Comparison of ENCODE assay signal across 14 cellular contexts in genomic region chr16:46828292-46828691, GRCh38. TPM values are rescaled to one million over a fixed set of nuclear protein-coding genes. Genes with fewer than 3 reads are reported as not detected.
DNase-seq lines count a peak whose midpoint lies in the region; ATAC-seq and TF ChIP-seq lines count a peak whose summit lies in the region.
"Had no signal": no experiment of that assay in that cellular context is flagged by ENCODE, and none has a peak within 500 bp of the region (broad histone marks: within the 10 kb centered on the region; RNA-seq: fewer than 3 reads in every experiment).

No MANE protein-coding gene starts in this region.

- H3K27ac ChIP-seq in IMR-90 (ENCODE audit: insufficient read depth, low read length) (no peak overlapping the region), VCaP (peak overlapping the region; percentile 79; the same call in 1 of the 2 replicates)
- H3K27ac ChIP-seq: pancreas, stomach had no signal

- H3K4me3 ChIP-seq in IMR-90 (ENCODE audit: insufficient read depth, low read depth, low read length): no peak overlapping the region
- H3K4me3 ChIP-seq: pancreas, stomach had no signal

- H3K9me3 Mint-ChIP-seq in activated T-cell treated with anti-CD3 and anti-CD28 coated beads, Interleukin-2, amount 50 U/mL, for 72 hours: no peaks in the 10 kb centered on the region
- H3K9me3 Mint-ChIP-seq in progenitor cell of endocrine pancreas (ENCODE audit: low read depth): no peaks in the 10 kb centered on the region
- H3K9me3 Mint-ChIP-seq: dendritic cell treated with granulocyte-macrophage colony-stimulating factor and Interleukin-4, amounts not matched to agents 40 ng/mL and 50 ng/mL, for 4 days had no signal

- in situ Hi-C loops in IMR-90 (cut with MboI; ENCODE audit: low sequenced_read_pairs): no loop called here

- no peak overlapping the region for H2AFZ ChIP-seq in IMR-90 (replicated peaks; ENCODE audit: low read length, poor library complexity)

- H4K5ac ChIP-seq in IMR-90 (ENCODE audit: low read depth, low read length): peak overlapping the region; percentile 55; the same call in 1 of the 2 replicates

- no peaks in the 10 kb centered on the region for H3K27me3 ChIP-seq in IMR-90 (ENCODE audit: control insufficient read depth, insufficient read depth, low read length)
- H3K27me3 ChIP-seq: pancreas, stomach had no signal

- no peak overlapping the region for H2AK9ac ChIP-seq in IMR-90 (replicated peaks; ENCODE audit: low read depth, low read length, poor library complexity)

- peak overlapping the region; percentile 28; the same call in 1 of the 2 replicates for H2BK120ac ChIP-seq in IMR-90 (ENCODE audit: low read depth, low read length)

- intact Hi-C loops in IMR-90 (cut with micrococcal nuclease): no loop called here

- BruUV-seq in IMR-90 (replicated peaks; lab: Mats Ljungman, UMichigan): no TSS peak

- H3K9ac ChIP-seq in IMR-90 (ENCODE audit: low read depth, low read length): no peak overlapping the region

- dilution Hi-C loops in IMR-90 (cut with HindIII; ENCODE audit: low sequenced_read_pairs, unreplicated experiment): no loop called here

- H2BK5ac ChIP-seq in IMR-90 (ENCODE audit: low read depth, low read length, poor library complexity, severe bottlenecking): peak overlapping the region; percentile 96

- H3K4me1 ChIP-seq in IMR-90 (ENCODE audit: control insufficient read depth, insufficient read depth, low read length): peaks cover 10% of the 10 kb centered on the region

- H3K4ac ChIP-seq in IMR-90 (ENCODE audit: low read depth, low read length): peak overlapping the region; percentile 67; the same call in 1 of the 2 replicates

- H4K91ac ChIP-seq in IMR-90 (ENCODE audit: insufficient read depth, low read depth, low read length): no peak overlapping the region

- H3K14ac ChIP-seq in IMR-90 (replicated peaks; ENCODE audit: low read depth, low read length): 0 out of 2 replicates have a peak overlapping the region, but pooled peaks have one; percentile 33

- H3K36me3 ChIP-seq in IMR-90 (ENCODE audit: control insufficient read depth, insufficient read depth, low read length): no peaks in the 10 kb centered on the region; the same call in 1 of the 2 replicates
- H3K36me3 ChIP-seq: pancreas, stomach had no signal

- H4K20me1 ChIP-seq in IMR-90 (ENCODE audit: insufficient read depth, low read length): no peaks in the 10 kb centered on the region

- H3K9me3 ChIP-seq in IMR-90 (ENCODE audit: control insufficient read depth, insufficient read depth, low read length): no peaks in the 10 kb centered on the region
- H3K9me3 ChIP-seq: pancreas, stomach had no signal

- H2BK20ac ChIP-seq in IMR-90 (ENCODE audit: low read depth, low read length): peak overlapping the region; percentile 23; the same call in 1 of the 2 replicates

- 0 out of 2 replicates have a peak overlapping the region, but pooled peaks have one; percentile 86 for H3K23ac ChIP-seq in IMR-90 (ENCODE audit: low read depth, low read length)

- H2AK5ac ChIP-seq in IMR-90 (ENCODE audit: low read depth, low read length): no peak overlapping the region

- H3K79me1 ChIP-seq in IMR-90 (ENCODE audit: low read depth in 1 of 2, low read length in 2 of 2): peaks cover 0 to 10% of the 10 kb centered on the region in 2 experiments; a peak in 2 of 4 replicates

- no peak for DNase-seq in activated T-cell treated with anti-CD3 and anti-CD28 coated beads, Interleukin-2, amount 50 U/mL, for 72 hours
- no peak for DNase-seq in activated T-cell treated with anti-CD3 and anti-CD28 coated beads, Interleukin-2, amount 50 U/mL, for 1 hour
- DNase-seq in IMR-90 (no peak), progenitor cell of endocrine pancreas (ENCODE audit: low spot score, unreplicated experiment) (no peak), HK-2 (ENCODE audit: unreplicated experiment) (no peak)
- no peak for DNase-seq in activated CD4-positive, CD25-positive, alpha-beta regulatory T cell treated with anti-CD3 and anti-CD28 coated beads, Interleukin-2, amount 50 U/mL, for 72 hours
- DNase-seq: anterior cingulate cortex, head of caudate nucleus, pancreas, SHP77, stomach had no signal

- peak overlapping the region; percentile 57; the same call in 1 of the 2 replicates for H3K18ac ChIP-seq in IMR-90 (ENCODE audit: low read depth, low read length)

- H3K27ac Mint-ChIP-seq in activated T-cell treated with anti-CD3 and anti-CD28 coated beads, Interleukin-2, amount 50 U/mL, for 72 hours: peak overlapping the region; percentile 75
- H3K27ac Mint-ChIP-seq in progenitor cell of endocrine pancreas: no peak overlapping the region

- H3K9me1 ChIP-seq in IMR-90 (ENCODE audit: insufficient read depth, low read length): no peaks in the 10 kb centered on the region

- H3K4me3 Mint-ChIP-seq in activated T-cell treated with anti-CD3 and anti-CD28 coated beads, Interleukin-2, amount 50 U/mL, for 72 hours: peak overlapping the region; percentile 75 to 100
- H3K4me3 Mint-ChIP-seq in progenitor cell of endocrine pancreas (ENCODE audit: low read depth): peak overlapping the region; percentile 33
- H3K4me3 Mint-ChIP-seq: dendritic cell treated with granulocyte-macrophage colony-stimulating factor and Interleukin-4, amounts not matched to agents 40 ng/mL and 50 ng/mL, for 4 days had no signal

- no peak for ATAC-seq in activated T-cell treated with anti-CD3 and anti-CD28 coated beads, Interleukin-2, amount 50 U/mL, for 72 hours (replicated peaks in 1 of 2)
- ATAC-seq in IMR-90 (ENCODE audit: low read depth): no peak
- ATAC-seq in HG03439 (IDR thresholded peaks at IDR 0.05; ENCODE audit: unreplicated experiment): no peak
- ATAC-seq: pancreas had no signal

- TF ChIP-seq RAD21 in IMR-90 (IDR thresholded peaks at IDR 0.05; ENCODE audit: low read length): no peak

- H4K8ac ChIP-seq in IMR-90 (ENCODE audit: low read depth in 2 of 2, low read length in 2 of 2): peak overlapping the region in 1 of 2 experiments; percentile 47; a peak in 1 of 4 replicates

- peak overlapping the region; percentile 57; the same call in 1 of the 2 replicates for H3K4me2 ChIP-seq in IMR-90 (ENCODE audit: low read depth, low read length)

- POLR2A ChIA-PET in IMR-90 (lab: Charles Lee; ENCODE audit: unreplicated experiment): no interaction called here

- TF ChIP-seq CTCF in IMR-90 (conservative IDR thresholded peaks at IDR 0.05; ENCODE audit: low read depth, low read length): no peak
- TF ChIP-seq CTCF in VCaP (conservative IDR thresholded peaks at IDR 0.05): no peak
- no peak for TF ChIP-seq CTCF in progenitor cell of endocrine pancreas (IDR thresholded peaks at IDR 0.05; ENCODE audit: unreplicated experiment)

- peaks cover 9 to 10% of the 10 kb centered on the region in 2 donors for H3K36me3 Mint-ChIP-seq in activated T-cell treated with anti-CD3 and anti-CD28 coated beads, Interleukin-2, amount 50 U/mL, for 72 hours (ENCODE audit: insufficient read depth in 2 of 2)
- peaks cover 3% of the 10 kb centered on the region for H3K36me3 Mint-ChIP-seq in progenitor cell of endocrine pancreas (ENCODE audit: insufficient read depth)

- TF ChIP-seq POLR2A in IMR-90 (IDR thresholded peaks at IDR 0.05; ENCODE audit: low read depth, low read length): no peak

- CTCF ChIA-PET in IMR-90 (lab: Yijun Ruan, JAX): interaction anchor here (0.5 to 0.8 kb wide), 3 partner anchors 12 to 137 kb away, joined by 3 read pairs; no protein-coding TSS in a partner anchor

- no peak overlapping the region for H2BK15ac ChIP-seq in IMR-90 (ENCODE audit: low read depth, low read length)

- H3K27me3 Mint-ChIP-seq in activated T-cell treated with anti-CD3 and anti-CD28 coated beads, Interleukin-2, amount 50 U/mL, for 72 hours (ENCODE audit: low read depth): peaks cover 4% of the 10 kb centered on the region
- peaks cover 3% of the 10 kb centered on the region for H3K27me3 Mint-ChIP-seq in progenitor cell of endocrine pancreas
- H3K27me3 Mint-ChIP-seq: dendritic cell treated with granulocyte-macrophage colony-stimulating factor and Interleukin-4, amounts not matched to agents 40 ng/mL and 50 ng/mL, for 4 days had no signal

- no peak overlapping the region for H3K56ac ChIP-seq in IMR-90 (ENCODE audit: extremely low read depth, insufficient read depth, low read length)

- H3K4me1 Mint-ChIP-seq in activated T-cell treated with anti-CD3 and anti-CD28 coated beads, Interleukin-2, amount 50 U/mL, for 72 hours (ENCODE audit: low read depth): peaks cover 51% of the 10 kb centered on the region
- H3K4me1 Mint-ChIP-seq in progenitor cell of endocrine pancreas (ENCODE audit: low read depth): peaks cover 30% of the 10 kb centered on the region

TF ChIP-seq in IMR-90, 13 proteins besides CTCF, POLR2A, EP300 and RAD21:
- TF ChIP-seq USF2 (IDR thresholded peaks at IDR 0.05; ENCODE audit: low read depth, low read length) (no peak), RFX5 (IDR thresholded peaks at IDR 0.05; ENCODE audit: low read depth, low read length) (no peak), CEBPB (IDR thresholded peaks at IDR 0.05; ENCODE audit: low read depth, low read length) (no peak), SMC3 (IDR thresholded peaks at IDR 0.05; ENCODE audit: low read depth, low read length) (no peak), NFE2L2 (IDR thresholded peaks at IDR 0.05; ENCODE audit: low read depth, low read length) (no peak), MAZ (IDR thresholded peaks at IDR 0.05; ENCODE audit: borderline replicate concordance, low read depth, low read length) (no peak), BHLHE40 (IDR thresholded peaks at IDR 0.05; ENCODE audit: low read depth, low read length) (no peak), FOS (IDR thresholded peaks at IDR 0.05; ENCODE audit: low read depth, low read length) (no peak)

RNA-seq across cellular contexts. Expression of gene C16orf87, which starts 2.7 kb away (rescaled TPM):
- 10 to 100 TPM; 18.1 to 21.4 TPM for total RNA-seq in activated T-cell treated with anti-CD3 and anti-CD28 coated beads, Interleukin-2, amount 50 U/mL, for 72 hours
- total RNA-seq in IMR-90 (2012; rRNA removed) (6.3 and 16.4 TPM in 2 replicates), progenitor cell of endocrine pancreas (17.2 and 17.8 TPM in 2 replicates)
- polyA plus RNA-seq in IMR-90 (2012; rRNA removed): 6.2 and 8.1 TPM in 2 replicates
- polyA plus RNA-seq in IMR-90 (2012; cell fraction: cytosol; rRNA removed): 1.0 and 1.2 TPM in 2 replicates
- 0.32 and 2.2 TPM in 2 replicates for polyA plus RNA-seq in IMR-90 (2012; cell fraction: nucleus; rRNA removed; ENCODE audit: low replicate concordance)

RNA-seq across cellular contexts. Expression of gene GPT2, which starts 55.9 kb away (rescaled TPM):
- 10 to 100 TPM; 36.5 to 38.2 TPM for total RNA-seq in activated T-cell treated with anti-CD3 and anti-CD28 coated beads, Interleukin-2, amount 50 U/mL, for 72 hours
- total RNA-seq in IMR-90 (2012; rRNA removed) (20.8 and 31.5 TPM in 2 replicates), progenitor cell of endocrine pancreas (93.1 and 99.5 TPM in 2 replicates)
- 23.2 and 26.4 TPM in 2 replicates for polyA plus RNA-seq in IMR-90 (2012; rRNA removed)
- 26.5 and 36.1 TPM in 2 replicates for polyA plus RNA-seq in IMR-90 (2012; cell fraction: cytosol; rRNA removed)
- 20.3 and 39.8 TPM in 2 replicates for polyA plus RNA-seq in IMR-90 (2012; cell fraction: nucleus; rRNA removed; ENCODE audit: low replicate concordance)
